ENCODE assay signal across 8 cellular contexts in genomic region chr11:66619080-66619554, GRCh38. TPM values are rescaled to one million over a fixed set of nuclear protein-coding genes. Genes with fewer than 3 reads are reported as not detected.
A peak's percentile ranks its signal among the peaks of the same experiment; 100 is the strongest.
DNase-seq lines count a peak whose midpoint lies in the region; ATAC-seq and TF ChIP-seq lines count a peak whose summit lies in the region.

No MANE protein-coding gene starts in this region.

- H3K9me3 ChIP-seq in MG63, result no peaks in the 10 kb centered on the region

- in situ Hi-C loops in Caki2 (cut with HindIII; ENCODE audit: low pct_unique_long_range_greater_than_20kb, low sequenced_read_pairs), result no loop called here
- in situ Hi-C loops in astrocyte of the spinal cord (cut with HindIII; ENCODE audit: low sequenced_read_pairs), result no loop called here

- no peak for ATAC-seq in HG03045 (IDR thresholded peaks at IDR 0.05; ENCODE audit: unreplicated experiment)
- ATAC-seq in GM18870 (IDR thresholded peaks at IDR 0.05; ENCODE audit: unreplicated experiment), result no peak

- DNase-seq in Caki2 (ENCODE audit: low read depth), result peak; percentile 19
- DNase-seq in MG63, result no peak
- DNase-seq in astrocyte of the spinal cord (ENCODE audit: low read depth, low spot score), result peak; percentile 74
- no peak for DNase-seq in kidney epithelial cell (ENCODE audit: low read depth)
- DNase-seq in superior temporal gyrus (ENCODE audit: extremely low spot score), result peak; percentile 53
- no peak for DNase-seq in cerebellar cortex (ENCODE audit: low spot score)

- TF ChIP-seq CTCF in astrocyte of the spinal cord (IDR thresholded peaks at IDR 0.05; ENCODE audit: low read depth, low read length) (no peak), kidney epithelial cell (IDR thresholded peaks at IDR 0.05; ENCODE audit: insufficient read depth, low read length, poor library complexity, severe bottlenecking) (no peak)

- peaks cover 71% of the 10 kb centered on the region for H3K36me3 ChIP-seq in MG63
- H3K36me3 ChIP-seq in kidney epithelial cell (ENCODE audit: control insufficient read depth, insufficient read depth, low read length), result no peaks in the 10 kb centered on the region

- peak overlapping the region; percentile 91 for H3K4me3 ChIP-seq in MG63
- H3K4me3 ChIP-seq in astrocyte of the spinal cord (ENCODE audit: low read depth, low read length), result peak overlapping the region; percentile 91
- peak overlapping the region; percentile 88 for H3K4me3 ChIP-seq in kidney epithelial cell (ENCODE audit: low read depth, low read length)

- no peaks in the 10 kb centered on the region for H3K27me3 ChIP-seq in MG63
- H3K27me3 ChIP-seq in kidney epithelial cell (ENCODE audit: control insufficient read depth, insufficient read depth, low read length), result no peaks in the 10 kb centered on the region

RNA-seq across cellular contexts. Expression of gene RBM14, which starts 2.7 kb away (rescaled TPM):
- total RNA-seq in Caki2 (2014; rRNA removed; shearing (Covaris generic); ENCODE audit: low replicate concordance), result 15.3 and 17.1 TPM in 2 replicates
- 19.9 and 27.4 TPM in 2 replicates for total RNA-seq in MG63 (2014; rRNA removed; shearing (Covaris generic); ENCODE audit: low replicate concordance)
- 49.9 and 64.6 TPM in 2 replicates for total RNA-seq in kidney epithelial cell

RNA-seq across cellular contexts. Expression of gene RBM4, which starts 19.4 kb away (rescaled TPM):
- total RNA-seq in Caki2 (2014; rRNA removed; shearing (Covaris generic); ENCODE audit: low replicate concordance), result 116 and 133 TPM in 2 replicates
- total RNA-seq in MG63 (2014; rRNA removed; shearing (Covaris generic); ENCODE audit: low replicate concordance), result 136 and 213 TPM in 2 replicates
- 168 and 174 TPM in 2 replicates for total RNA-seq in kidney epithelial cell

RNA-seq across cellular contexts. Expression of gene CCS, which starts 26.1 kb away (rescaled TPM):
- 38.1 and 43.5 TPM in 2 replicates for total RNA-seq in Caki2 (2014; rRNA removed; shearing (Covaris generic); ENCODE audit: low replicate concordance)
- 29.3 and 37.6 TPM in 2 replicates for total RNA-seq in MG63 (2014; rRNA removed; shearing (Covaris generic); ENCODE audit: low replicate concordance)
- total RNA-seq in kidney epithelial cell, result 20.6 and 21.8 TPM in 2 replicates

RNA-seq across cellular contexts. Expression of gene CCDC87, which starts 26.3 kb away (rescaled TPM):
- 0.41 and 0.61 TPM in 2 replicates for total RNA-seq in Caki2 (2014; rRNA removed; shearing (Covaris generic); ENCODE audit: low replicate concordance)
- total RNA-seq in MG63 (2014; rRNA removed; shearing (Covaris generic); ENCODE audit: low replicate concordance), result not detected in 2 replicates
- total RNA-seq in kidney epithelial cell, result 0.58 and 0.75 TPM in 2 replicates

RNA-seq across cellular contexts. Expression of gene CTSF, which starts 50.7 kb away (rescaled TPM):
- not detected in 2 replicates for total RNA-seq in Caki2 (2014; rRNA removed; shearing (Covaris generic); ENCODE audit: low replicate concordance)
- 13.0 and 17.7 TPM in 2 replicates for total RNA-seq in MG63 (2014; rRNA removed; shearing (Covaris generic); ENCODE audit: low replicate concordance)
- total RNA-seq in kidney epithelial cell, result 21.0 and 25.1 TPM in 2 replicates

Comparison
In these comparisons a context has a peak if more than half of its experiments do, and no peak if none do; other contexts are left out.
1. DNase-seq: peak in Caki2 (single experiment), astrocyte of the spinal cord (single experiment) and superior temporal gyrus (single experiment); none in MG63 (single experiment), kidney epithelial cell (single experiment) and cerebellar cortex (single experiment).
2. Peak in every context shown above with its lines, with median percentiles within 50 percentile points of each other: H3K4me3 ChIP-seq.